Comparison of ENCODE assay signal across 1 cellular context in the genomic region with DNA sequence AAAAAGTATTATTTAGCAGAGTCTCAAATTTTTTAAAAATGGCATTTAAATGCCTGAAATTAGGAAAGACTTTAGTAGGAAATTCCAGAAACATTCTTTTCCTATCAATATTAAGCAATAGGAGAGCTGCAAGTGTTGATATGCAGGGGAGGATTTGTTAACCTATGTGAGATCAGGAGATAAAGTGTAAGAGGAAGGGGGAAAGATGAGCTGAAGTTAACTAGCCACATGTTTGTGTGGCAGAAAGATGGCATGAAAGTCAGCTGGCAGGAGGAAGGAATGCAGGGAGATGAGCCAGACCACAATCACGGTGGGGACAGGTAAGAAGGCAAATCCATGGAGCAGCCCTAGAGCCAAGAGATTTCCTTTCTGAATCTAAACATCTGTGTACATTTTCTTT.
TF ChIP-seq lines count a peak whose summit lies in the region.

No MANE protein-coding gene starts in this region.

TF ChIP-seq in WTC11, 78 proteins besides CTCF, POLR2A, EP300 and RAD21 (continued from another document):
- TF ChIP-seq EMX1 (CRISPR knock-in tag; IDR thresholded peaks at IDR 0.05) (no peak), CBFB (CRISPR knock-in tag; IDR thresholded peaks at IDR 0.05; ENCODE audit: low read depth) (no peak), NR3C1 (CRISPR knock-in tag; conservative IDR thresholded peaks at IDR 0.05; ENCODE audit: low read depth) (no peak), FOXK1 (CRISPR knock-in tag; IDR thresholded peaks at IDR 0.05) (no peak), TEAD1 (CRISPR knock-in tag; IDR thresholded peaks at IDR 0.05) (no peak), RORB (CRISPR knock-in tag; IDR thresholded peaks at IDR 0.05) (no peak)
TF ChIP-seq in WTC11: peak in this region for 0.
